In the genomic region with DNA sequence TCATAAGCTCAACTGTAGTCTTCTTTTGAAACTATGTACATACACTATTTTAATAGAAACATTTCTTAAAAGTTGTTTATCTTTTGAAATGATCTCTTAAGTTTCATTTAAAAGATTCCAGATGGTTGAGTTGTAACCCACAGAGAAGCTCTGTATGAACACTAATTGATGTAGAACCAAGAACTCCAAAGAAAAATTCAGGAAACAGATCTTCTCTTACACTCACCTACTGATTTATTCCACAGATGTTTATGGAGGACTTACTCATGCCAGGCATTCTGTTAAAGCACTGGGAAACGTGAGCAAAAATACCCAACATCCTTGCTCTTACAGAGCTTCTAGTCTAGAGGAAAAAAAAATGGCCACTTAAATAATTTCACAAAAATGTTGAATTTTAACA, we compare ENCODE assay signal across 37 cellular contexts.
DNase-seq lines count a peak whose midpoint lies in the region; ATAC-seq and TF ChIP-seq lines count a peak whose summit lies in the region.
"Had no signal": no experiment of that assay in that cellular context is flagged by ENCODE, and none has a peak within 500 bp of the region (broad histone marks: within the 10 kb centered on the region; RNA-seq: fewer than 3 reads in every experiment).

No MANE protein-coding gene starts in this region.

- H3K4me1 ChIP-seq in PC-9 (replicated peaks; ENCODE audit: insufficient read depth) (no peaks in the 10 kb centered on the region), fibroblast of lung (ENCODE audit: control insufficient read depth, extremely low read depth, insufficient read depth, low read length) (no peaks in the 10 kb centered on the region)
- H3K4me1 ChIP-seq: ascending aorta; BLaER1 treated with 17β-estradiol and CSF1 and Interleukin-3, amounts not matched to agents 10 nM and 100 nM; colonic mucosa; foreskin keratinocyte; heart left ventricle; Peyer's patch; right lobe of liver; uterus had no signal

- H3K4me2 ChIP-seq in PC-9, result no peak overlapping the region
- H3K4me2 ChIP-seq in fibroblast of lung (ENCODE audit: extremely low read depth, insufficient read depth, low read length), result peak overlapping the region; percentile 25
- H3K4me2 ChIP-seq: BLaER1 treated with 17β-estradiol and CSF1 and Interleukin-3, amounts not matched to agents 10 nM and 100 nM had no signal

- intact Hi-C loops in PC-9 (cut with micrococcal nuclease; ENCODE audit: unreplicated experiment), result no loop called here

- H3K4me3 ChIP-seq in AG04450 (ENCODE audit: low read depth, low read length) (no peak overlapping the region), PC-9 (no peak overlapping the region), fibroblast of lung (replicated peaks in 1 of 4; ENCODE audit: control extremely low read depth in 1 of 4, insufficient read depth in 1 of 4, low read depth in 3 of 4, low read length in 4 of 4) (no peak overlapping the region)
- H3K4me3 ChIP-seq: ascending aorta; BLaER1 treated with 17β-estradiol and CSF1 and Interleukin-3, amounts not matched to agents 10 nM and 100 nM; colonic mucosa; heart left ventricle; Peyer's patch; right lobe of liver; thoracic aorta; uterus had no signal

- H3K79me2 ChIP-seq in PC-9 (ENCODE audit: low read depth) (no peaks in the 10 kb centered on the region), fibroblast of lung (ENCODE audit: control insufficient read depth, insufficient read depth, low read length) (no peaks in the 10 kb centered on the region)

- no peaks in the 10 kb centered on the region for H3F3A ChIP-seq in PC-9 (ENCODE audit: insufficient read depth, low read depth)

- no peaks in the 10 kb centered on the region for H3K9me2 ChIP-seq in PC-9 (ENCODE audit: insufficient read depth)

- peak; percentile 72 for DNase-seq in AG04450 (ENCODE audit: low read depth, low spot score)
- peak; percentile 35 for DNase-seq in GM03348 (ENCODE audit: low spot score)
- no peak for DNase-seq in PC-9
- DNase-seq in fibroblast of lung (ENCODE audit: low read depth in 2 of 2), result peak; percentile 65 to 66
- no peak for DNase-seq in activated CD8-positive, alpha-beta memory T cell treated with anti-CD3 and anti-CD28 coated beads, Interleukin-2, amount 50 U/mL, for 4 hours
- DNase-seq in activated naive CD4-positive, alpha-beta T cell treated with Interleukin-2 at 50 U/mL for 16 hours, result no peak
- no peak for DNase-seq in HK-2 (ENCODE audit: unreplicated experiment)
- DNase-seq: activated CD4-positive, alpha-beta T cell treated with anti-CD3 and anti-CD28 coated beads for 4 hours; activated CD8-positive, alpha-beta T cell treated with anti-CD3 and anti-CD28 coated beads, Interleukin-2, amount 10 ng/mL, durations not matched to agents 7 days and 5 days; colonic mucosa; effector CD8-positive, alpha-beta T cell; GOT3; heart left ventricle; Kasumi-1; kidney; midbrain; MV-4-11; naive B cell; NCI-H1436; NCI-H2107; NCI-H345; NCI-H748 treated with DMSO at 0.1 percent for 48 hours; Peyer's patch; right lobe of liver; SHP77; stimulated activated CD8-positive, alpha-beta memory T cell treated with anti-CD3 and anti-CD28 coated beads, Interleukin-4, amount 100 ng/mL, for 48 hours; SW 1271; T-helper 9 cell; uterus had no signal

- H3K9me3 ChIP-seq in AG04450 (ENCODE audit: control insufficient read depth, insufficient read depth, low read length), result no peaks in the 10 kb centered on the region
- H3K9me3 ChIP-seq in PC-9 (ENCODE audit: insufficient read depth, low read depth), result 0 out of 2 replicates have a peak, but pooled peaks cover 6% of the 10 kb centered on the region
- H3K9me3 ChIP-seq in fibroblast of lung (ENCODE audit: control insufficient read depth, insufficient read depth, low read depth, low read length), result no peaks in the 10 kb centered on the region
- H3K9me3 ChIP-seq: ascending aorta, colonic mucosa, heart left ventricle, Peyer's patch, right lobe of liver, thoracic aorta, uterus had no signal

- no TSS peak for BruUV-seq in PC-9 (replicated peaks; lab: Mats Ljungman, UMichigan)

- H2AFZ ChIP-seq in PC-9 (peak overlapping the region; percentile 7; the same call in 1 of the 2 replicates), fibroblast of lung (ENCODE audit: low read length) (no peak overlapping the region)

- H3K36me3 ChIP-seq in PC-9 (ENCODE audit: low read depth) (no peaks in the 10 kb centered on the region), fibroblast of lung (ENCODE audit: control insufficient read depth, insufficient read depth, low read length) (no peaks in the 10 kb centered on the region)
- H3K36me3 ChIP-seq: ascending aorta; BLaER1 treated with 17β-estradiol and CSF1 and Interleukin-3, amounts not matched to agents 10 nM and 100 nM; colonic mucosa; heart left ventricle; Peyer's patch; right lobe of liver; thoracic aorta; uterus had no signal

- H3K27ac ChIP-seq in AG04450 (ENCODE audit: low read depth, low read length), result no peak overlapping the region
- no peak overlapping the region for H3K27ac ChIP-seq in PC-9
- no peak overlapping the region for H3K27ac ChIP-seq in fibroblast of lung (ENCODE audit: insufficient read depth, low read length)
- H3K27ac ChIP-seq: ascending aorta; BLaER1 treated with 17β-estradiol and CSF1 and Interleukin-3, amounts not matched to agents 10 nM and 100 nM; colonic mucosa; epithelial cell of prostate; foreskin keratinocyte; heart left ventricle; Peyer's patch; right lobe of liver; thoracic aorta; uterus; VCaP had no signal

- CTCF ChIA-PET in AG04450 (lab: Charles Lee) (no interaction called here), PC-9 (lab: Charles Lee) (no interaction called here)

- POLR2A ChIA-PET in AG04450 (lab: Yijun Ruan, JAX) (interaction anchor here (0.7 to 1.2 kb wide), 3 partner anchors 11 to 143 kb away, joined by 3 to 5 read pairs (median 3); no protein-coding TSS in a partner anchor), PC-9 (lab: Charles Lee; ENCODE audit: unreplicated experiment) (no interaction called here)

- H3K27me3 ChIP-seq in AG04450 (ENCODE audit: control insufficient read depth, insufficient read depth, low read length) (no peaks in the 10 kb centered on the region), PC-9 (ENCODE audit: insufficient read depth, low read depth) (no peaks in the 10 kb centered on the region), fibroblast of lung (ENCODE audit: control insufficient read depth, insufficient read depth, low read length) (no peaks in the 10 kb centered on the region)
- H3K27me3 ChIP-seq: ascending aorta; BLaER1 treated with 17β-estradiol and CSF1 and Interleukin-3, amounts not matched to agents 10 nM and 100 nM; colonic mucosa; foreskin keratinocyte; heart left ventricle; Peyer's patch; right lobe of liver; uterus had no signal

- no peaks in the 10 kb centered on the region for H4K20me1 ChIP-seq in PC-9 (ENCODE audit: insufficient read depth)
- no peaks in the 10 kb centered on the region for H4K20me1 ChIP-seq in fibroblast of lung (ENCODE audit: control insufficient read depth, extremely low read depth, insufficient read depth, low read length)
- H4K20me1 ChIP-seq: BLaER1 treated with 17β-estradiol and CSF1 and Interleukin-3, amounts not matched to agents 10 nM and 100 nM had no signal

- no peak overlapping the region for H3K9ac ChIP-seq in fibroblast of lung (ENCODE audit: insufficient read depth, low read length)
- H3K9ac ChIP-seq: BLaER1 treated with 17β-estradiol and CSF1 and Interleukin-3, amounts not matched to agents 10 nM and 100 nM had no signal

- TF ChIP-seq CTCF in AG04450 (IDR thresholded peaks at IDR 0.05; ENCODE audit: low read depth, low read length) (no peak), PC-9 (conservative IDR thresholded peaks at IDR 0.05) (no peak), fibroblast of lung (conservative IDR thresholded peaks at IDR 0.05 in 1 of 2, IDR thresholded peaks at IDR 0.05 in 1 of 2; ENCODE audit: low read depth in 1 of 2, low read length in 2 of 2) (no peak)

- no peak for ATAC-seq in HG03045 (IDR thresholded peaks at IDR 0.05; ENCODE audit: unreplicated experiment)
- ATAC-seq: activated CD8-positive, alpha-beta T cell treated with anti-CD3 and anti-CD28 coated beads, Interleukin-2, amount 10 ng/mL, durations not matched to agents 7 days and 5 days; foreskin keratinocyte; heart left ventricle; HepG2; right lobe of liver had no signal

Comparison
In these comparisons a context has a peak if more than half of its experiments do, and no peak if none do; other contexts are left out.
1. DNase-seq: peak in AG04450 (single experiment), GM03348 (single experiment) and fibroblast of lung (2 of 2); none in PC-9 (0 of 2), activated CD8-positive, alpha-beta memory T cell treated with anti-CD3 and anti-CD28 coated beads, Interleukin-2, amount 50 U/mL, for 4 hours (single experiment), activated naive CD4-positive, alpha-beta T cell treated with Interleukin-2 at 50 U/mL for 16 hours (single experiment) and HK-2 (single experiment).